In genomic region chr4:188596027-188596426, GRCh38 we compare ENCODE assay signal across 30 cellular contexts.
"Had no signal": no experiment of that assay in that cellular context is flagged by ENCODE, and none has a peak within 500 bp of the region (broad histone marks: within the 10 kb centered on the region; RNA-seq: fewer than 3 reads in every experiment).

No MANE protein-coding gene starts in this region.

- DNase-seq: activated CD4-positive, alpha-beta T cell treated with anti-CD3 and anti-CD28 coated beads, Interleukin-2, amount 10 ng/mL, durations not matched to agents 24 days and 14 days; activated CD4-positive, alpha-beta T cell treated with anti-CD3 and anti-CD28 coated beads, Interleukin-2, amount 50 U/mL, for 4 hours; activated CD8-positive, alpha-beta T cell treated with anti-CD3 and anti-CD28 coated beads for 36 hours; activated effector memory CD4-positive, alpha-beta T cell treated with anti-CD3 and anti-CD28 coated beads, Interleukin-2, amount 50 U/mL, for 16 hours; activated naive CD4-positive, alpha-beta T cell; activated naive CD4-positive, alpha-beta T cell treated with anti-CD3 and anti-CD28 coated beads, Interleukin-2, amount 50 U/mL, for 16 hours; activated naive CD8-positive, alpha-beta T cell treated with anti-CD3 and anti-CD28 coated beads for 36 hours; activated T-cell treated with anti-CD3 and anti-CD28 coated beads, Interleukin-2, amount 50 U/mL, for 1 hour; activated T-cell treated with anti-CD3 and anti-CD28 coated beads, Interleukin-2, amount 50 U/mL, for 72 hours; aorta; brain microvascular endothelial cell; Kasumi-1; MM.1S; MV-4-11; NCI-H1092; NCI-H1436 treated with DMSO at 0.1 percent for 48 hours; NCI-H1694 treated with DMSO at 0.1 percent for 48 hours; NCI-H2029; NCI-H345; NCI-H524 treated with DMSO at 0.1 percent for 48 hours; RPMI8226; SHP77 treated with DMSO at 0.1 percent for 48 hours; SK-N-SH had no signal

- H3K36me3 ChIP-seq: brain microvascular endothelial cell, cardiac muscle cell, SJSA1 had no signal

- H3K27ac Mint-ChIP-seq: activated CD4-positive, alpha-beta T cell treated with anti-CD3 and anti-CD28 coated beads, Interleukin-2, amount 10 ng/mL, durations not matched to agents 24 days and 14 days; activated CD8-positive, alpha-beta T cell treated with anti-CD3 and anti-CD28 coated beads for 36 hours; activated naive CD8-positive, alpha-beta T cell treated with anti-CD3 and anti-CD28 coated beads for 36 hours; activated T-cell treated with anti-CD3 and anti-CD28 coated beads, Interleukin-2, amount 50 U/mL, for 72 hours; activated T-helper 17 cell treated with anti-CD3 and anti-CD28 coated beads, Interleukin-2, amount 50 U/mL, for 72 hours; T-helper 1 cell treated with Interleukin-12 subunit alpha and Interleukin-12 subunit beta and Interleukin-4 antibody, amounts not matched to agents 30 μg/mL and 1 μg/mL, for 36 hours; T-helper 2 cell treated with Interferon-gamma antibody and Interleukin-4, amounts not matched to agents 5 μg/mL and 100 μg/mL, for 36 hours had no signal

- H3K9me3 Mint-ChIP-seq: activated CD4-positive, alpha-beta T cell treated with anti-CD3 and anti-CD28 coated beads, Interleukin-2, amount 10 ng/mL, durations not matched to agents 24 days and 14 days had no signal

- H3K27me3 ChIP-seq: brain microvascular endothelial cell, cardiac muscle cell, SJSA1 had no signal

- H3K4me2 ChIP-seq: SK-N-SH had no signal

- H3K4me1 Mint-ChIP-seq: activated CD4-positive, alpha-beta T cell treated with anti-CD3 and anti-CD28 coated beads, Interleukin-2, amount 10 ng/mL, durations not matched to agents 24 days and 14 days; activated naive CD8-positive, alpha-beta T cell treated with anti-CD3 and anti-CD28 coated beads for 36 hours; activated T-helper 17 cell treated with anti-CD3 and anti-CD28 coated beads, Interleukin-2, amount 50 U/mL, for 72 hours; central memory CD8-positive, alpha-beta T cell had no signal

- H3K4me1 ChIP-seq: SJSA1 had no signal

- H3K27me3 Mint-ChIP-seq: activated CD4-positive, alpha-beta T cell treated with anti-CD3 and anti-CD28 coated beads, Interleukin-2, amount 10 ng/mL, durations not matched to agents 24 days and 14 days; activated CD8-positive, alpha-beta T cell treated with anti-CD3 and anti-CD28 coated beads for 36 hours; activated naive CD8-positive, alpha-beta T cell treated with anti-CD3 and anti-CD28 coated beads for 36 hours; activated T-helper 17 cell treated with anti-CD3 and anti-CD28 coated beads, Interleukin-2, amount 50 U/mL, for 72 hours; central memory CD8-positive, alpha-beta T cell had no signal

- ATAC-seq: activated CD8-positive, alpha-beta T cell treated with anti-CD3 and anti-CD28 coated beads for 36 hours; activated T-cell treated with anti-CD3 and anti-CD28 coated beads, Interleukin-2, amount 50 U/mL, for 72 hours; activated T-helper 17 cell treated with anti-CD3 and anti-CD28 coated beads, Interleukin-2, amount 50 U/mL, for 72 hours; Panc1 had no signal

- H3K27ac ChIP-seq: brain microvascular endothelial cell, cardiac muscle cell, SJSA1 had no signal

- H3K9me3 ChIP-seq: SJSA1, SK-N-SH had no signal

- H3K36me3 Mint-ChIP-seq: activated naive CD8-positive, alpha-beta T cell treated with anti-CD3 and anti-CD28 coated beads for 36 hours had no signal

- H3K4me3 Mint-ChIP-seq: activated CD4-positive, alpha-beta T cell treated with anti-CD3 and anti-CD28 coated beads, Interleukin-2, amount 10 ng/mL, durations not matched to agents 24 days and 14 days; activated CD8-positive, alpha-beta T cell treated with anti-CD3 and anti-CD28 coated beads for 36 hours; activated naive CD8-positive, alpha-beta T cell treated with anti-CD3 and anti-CD28 coated beads for 36 hours; activated T-cell treated with anti-CD3 and anti-CD28 coated beads, Interleukin-2, amount 50 U/mL, for 72 hours; activated T-helper 17 cell treated with anti-CD3 and anti-CD28 coated beads, Interleukin-2, amount 50 U/mL, for 72 hours; central memory CD8-positive, alpha-beta T cell; T-helper 1 cell treated with Interleukin-12 subunit alpha and Interleukin-12 subunit beta and Interleukin-4 antibody, amounts not matched to agents 30 μg/mL and 1 μg/mL, for 36 hours; T-helper 2 cell treated with Interferon-gamma antibody and Interleukin-4, amounts not matched to agents 5 μg/mL and 100 μg/mL, for 36 hours had no signal

- H3K4me3 ChIP-seq: cardiac muscle cell, SJSA1 had no signal

- H3K9ac ChIP-seq: SK-N-SH had no signal
